8 cellular contexts compared by ENCODE assay signal in the genomic region with DNA sequence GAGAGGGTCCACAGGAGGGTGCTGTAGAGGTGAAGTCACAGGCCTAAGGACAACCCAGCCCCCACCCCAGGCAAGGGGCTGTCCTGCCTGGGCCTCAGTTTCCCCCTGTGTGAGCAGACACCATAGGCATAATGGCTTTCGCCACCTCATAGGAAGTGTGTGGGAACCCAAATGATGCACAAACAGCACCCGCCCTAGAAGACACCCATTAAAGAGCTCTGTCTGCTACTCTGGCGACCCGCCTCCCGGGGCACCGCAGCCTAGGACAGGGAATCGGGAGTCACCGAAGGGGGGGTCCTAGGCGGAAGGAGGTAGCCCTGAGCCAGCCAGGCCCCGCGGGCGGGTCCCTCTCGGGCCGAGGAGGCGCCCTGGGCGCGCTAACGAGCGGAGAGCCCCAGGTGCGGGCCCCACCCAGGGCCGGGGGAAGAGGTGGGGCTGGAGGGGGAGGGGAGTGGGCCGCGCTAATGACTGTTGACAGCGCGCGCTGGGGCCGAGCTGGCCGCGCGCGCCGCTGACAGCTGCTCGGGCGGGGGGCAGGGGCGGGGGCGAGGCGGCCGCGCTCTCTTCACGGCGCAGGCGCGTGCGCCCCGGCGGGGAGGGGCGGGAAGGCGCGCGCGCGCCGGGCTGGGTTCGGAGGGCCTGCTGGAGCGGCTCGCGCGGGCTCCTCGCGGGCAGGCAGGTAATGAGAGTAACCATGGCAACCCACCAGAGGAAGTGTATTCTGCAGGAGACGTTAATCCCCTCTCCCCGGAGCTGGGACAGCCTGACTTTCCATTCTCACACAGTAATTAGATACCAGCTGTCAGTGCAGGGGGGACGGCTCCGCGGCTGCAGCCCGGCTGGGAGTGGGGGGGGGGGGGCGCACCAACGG. TPM values are rescaled to one million over a fixed set of nuclear protein-coding genes. Genes with fewer than 3 reads are reported as not detected.
A peak's percentile ranks its signal among the peaks of the same experiment; 100 is the strongest.
DNase-seq lines count a peak whose midpoint lies in the region; ATAC-seq, FAIRE-seq and TF ChIP-seq lines count a peak whose summit lies in the region.

No MANE protein-coding gene starts in this region.

- no peak for TF ChIP-seq EP300 in K562 (IDR thresholded peaks at IDR 0.05; ENCODE audit: low read length)

- H3K4me3 Mint-ChIP-seq in GM23338, result peak overlapping the region; percentile 59

- H3K27ac ChIP-seq in GM23338 (ENCODE audit: low read depth) (no peak overlapping the region), K562 (ENCODE audit: extremely low read depth, low read depth, low read length) (peak overlapping the region; percentile 65; the same call in 2 of the 3 replicates), small intestine (ENCODE audit: low read depth in 1 of 2, low read length in 1 of 2) (peak overlapping the region; percentile 76 to 77)

- H3K9me1 ChIP-seq in K562 (ENCODE audit: control insufficient read depth, insufficient read depth, low read length), result no peaks in the 10 kb centered on the region

- H2AFZ ChIP-seq in GM23338 (peak overlapping the region; percentile 91), K562 (ENCODE audit: low read depth, low read length) (peak overlapping the region; percentile 61)

- 5% methylated on average over 22 of the region's 68 CpGs for WGBS in K562 (ENCODE audit: insufficient coverage, low coverage, missing lambda C conversion rate)
- 1 to 4% (median 3%) methylated on average over 21 to 67 of the region's 68 CpGs for WGBS in small intestine, 3 donors

- TF ChIP-seq POLR2A in K562 (conservative IDR thresholded peaks at IDR 0.05), result no peak

- FAIRE-seq in K562 (lab: Jason Lieb, UNC), result no peak
- no peak for FAIRE-seq in small intestine (lab: Jason Lieb, UNC)

- H3K27me3 Mint-ChIP-seq in GM23338 (ENCODE audit: insufficient read depth, low read depth, poor library complexity), result peaks cover 24% of the 10 kb centered on the region

- CTCF ChIA-PET in K562 (lab: Yijun Ruan, JAX; ENCODE audit: low intra/inter-chr PET ratio), result no interaction called here

- H3K9me2 ChIP-seq in GM23338 (ENCODE audit: insufficient read depth), result no peaks in the 10 kb centered on the region

- intact Hi-C loops in K562 (cut with micrococcal nuclease), result loop anchor here (1.0 to 5.0 kb wide), 2 partner anchors 45 to 96 kb away; no protein-coding TSS in a partner anchor

- DNase-seq in COR-L47 (lab: John Stamatoyannopoulos, UW), result peak; percentile 95
- DNase-seq in GM23338 (ENCODE audit: low spot score), result peak; percentile 97
- peak; percentile 100 for DNase-seq in NCI-H146 (lab: John Stamatoyannopoulos, UW)
- DNase-seq in T-helper 9 cell, result peak; percentile 72
- peak; percentile 90 to 96 (median 92) for DNase-seq in K562 (ENCODE audit: extremely low read depth in 1 of 4, low spot score in 3 of 4)
- DNase-seq in small intestine, result peak; percentile 70

- POLR2A ChIA-PET in K562 (lab: Yijun Ruan, JAX), result interaction anchor here (0.7 to 2.5 kb wide), 5 partner anchors 12 to 44 kb away, joined by 3 to 7 read pairs (median 4); no protein-coding TSS in a partner anchor

- no peaks in the 10 kb centered on the region for H3K79me2 ChIP-seq in GM23338 (replicated peaks; ENCODE audit: insufficient read depth)
- peaks cover 87% of the 10 kb centered on the region for H3K79me2 ChIP-seq in K562 (ENCODE audit: control insufficient read depth, insufficient read depth, low read length)

- ATAC-seq in GM23338, result peak; percentile 45
- ATAC-seq in K562, result peak; percentile 82
- ATAC-seq in HG02938 (IDR thresholded peaks at IDR 0.05; ENCODE audit: unreplicated experiment), result no peak

- no TSS peak for BruUV-seq in K562 (replicated peaks; lab: Mats Ljungman, UMichigan)

- H3K36me3 Mint-ChIP-seq in GM23338 (ENCODE audit: low read depth), result no peaks in the 10 kb centered on the region; the same call in 2 of the 3 replicates

- no peak overlapping the region for H3K27ac Mint-ChIP-seq in GM23338

- no peaks in the 10 kb centered on the region for H3K9me3 Mint-ChIP-seq in GM23338

- TF ChIP-seq RAD21 in K562 (CRISPR knock-in tag; conservative IDR thresholded peaks at IDR 0.05 in 1 of 2, IDR thresholded peaks at IDR 0.05 in 1 of 2), result peak in 1 of 2 experiments; percentile 18; a peak in 1 of 4 replicates

- H3K9me3 ChIP-seq in K562 (replicated peaks; ENCODE audit: control insufficient read depth, insufficient read depth, low read depth, low read length), result no peaks in the 10 kb centered on the region
- H3K9me3 ChIP-seq in iPS-18c (ENCODE audit: control insufficient read depth, insufficient read depth, low read length), result no peaks in the 10 kb centered on the region
- no peaks in the 10 kb centered on the region for H3K9me3 ChIP-seq in small intestine (ENCODE audit: control insufficient read depth, low read depth)

- peak overlapping the region; percentile 45 to 75 for H3K9ac ChIP-seq in K562 (ENCODE audit: insufficient read depth in 1 of 2, low read depth in 2 of 2, low read length in 2 of 2)

- H3K4me1 Mint-ChIP-seq in GM23338, result peaks cover 38% of the 10 kb centered on the region

- H4K20me1 ChIP-seq in GM23338 (replicated peaks; ENCODE audit: insufficient read depth) (peaks cover 20% of the 10 kb centered on the region), K562 (replicated peaks; ENCODE audit: control insufficient read depth, insufficient read depth, low read length) (no peaks in the 10 kb centered on the region)

- H3K4me3 ChIP-seq in GM23338 (peak overlapping the region; percentile 81), K562 (peak overlapping the region; percentile 37; the same call in 1 of the 2 replicates), iPS-18c (ENCODE audit: insufficient read depth, low read depth, low read length) (peak overlapping the region; percentile 49), small intestine (ENCODE audit: low read depth in 1 of 2, low read length in 2 of 2) (peak overlapping the region; percentile 47 to 65)

- H3K4me1 ChIP-seq in GM23338 (ENCODE audit: insufficient read depth) (peaks cover 44% of the 10 kb centered on the region), K562 (replicated peaks in 1 of 2; ENCODE audit: control insufficient read depth in 2 of 2, insufficient read depth in 2 of 2, low read length in 2 of 2) (peaks cover 54 to 65% of the 10 kb centered on the region in 2 experiments), small intestine (ENCODE audit: control insufficient read depth in 2 of 2, insufficient read depth in 1 of 2, low read depth in 1 of 2, low read length in 1 of 2) (peaks cover 4 to 10% of the 10 kb centered on the region in 2 donors)

- peaks cover 41% of the 10 kb centered on the region for H3F3A ChIP-seq in GM23338 (replicated peaks; ENCODE audit: low read depth)

- peaks cover 37% of the 10 kb centered on the region for H3K27me3 ChIP-seq in GM23338 (ENCODE audit: insufficient read depth)
- H3K27me3 ChIP-seq in K562 (ENCODE audit: control insufficient read depth in 2 of 2, insufficient read depth in 2 of 2, low read length in 2 of 2), result no peaks in the 10 kb centered on the region
- no peaks in the 10 kb centered on the region for H3K27me3 ChIP-seq in small intestine (ENCODE audit: control insufficient read depth in 2 of 2, insufficient read depth in 2 of 2, low read length in 2 of 2)

- in situ Hi-C loops in K562 (cut with MboI), result no loop called here

- H3K4me2 ChIP-seq in GM23338 (peak overlapping the region; percentile 99), K562 (ENCODE audit: insufficient read depth, low read length) (peak overlapping the region; percentile 73)

- H3K36me3 ChIP-seq in GM23338 (ENCODE audit: insufficient read depth) (no peaks in the 10 kb centered on the region), K562 (ENCODE audit: control insufficient read depth, insufficient read depth, low read length) (peaks cover 28% of the 10 kb centered on the region; the same call in 2 of the 3 replicates), small intestine (ENCODE audit: control insufficient read depth in 2 of 2, insufficient read depth in 2 of 2, low read length in 2 of 2) (no peaks in the 10 kb centered on the region)

- 0 out of 4 replicates have a peak, but pooled peaks of 1 of the 2 experiments have one; percentile 16 for TF ChIP-seq CTCF in GM23338 (conservative IDR thresholded peaks at IDR 0.05; ENCODE audit: low read depth in 2 of 2)
- TF ChIP-seq CTCF in K562 (IDR thresholded peaks at IDR 0.05 in 2 of 3, conservative IDR thresholded peaks at IDR 0.05 in 1 of 3; ENCODE audit: insufficient read depth in 2 of 3, low read depth in 1 of 3, low read length in 3 of 3), result peak in 1 of 3 experiments; percentile 0; a peak in 1 of 6 replicates

TF ChIP-seq in GM23338, 12 proteins besides CTCF, POLR2A, EP300 and RAD21 (continues in another document):
- no peak for TF ChIP-seq EZH2phosphoT487 (IDR thresholded peaks at IDR 0.05; ENCODE audit: unreplicated experiment)
- no peak for TF ChIP-seq STAT1 (IDR thresholded peaks at IDR 0.05; ENCODE audit: unreplicated experiment)
- TF ChIP-seq ZNF114 (CRISPR knock-in tag; IDR thresholded peaks at IDR 0.05), result no peak
- TF ChIP-seq NANOG (IDR thresholded peaks at IDR 0.05; ENCODE audit: borderline replicate concordance), result no peak

TF ChIP-seq in K562, 482 proteins besides CTCF, POLR2A, EP300 and RAD21 (continues in another document):
- no peak for TF ChIP-seq ASH1L (IDR thresholded peaks at IDR 0.05; ENCODE audit: borderline replicate concordance, low read depth, partially characterized antibody)
- TF ChIP-seq MEIS2 (IDR thresholded peaks at IDR 0.05; ENCODE audit: partially characterized antibody), result peak; percentile 47

RNA-seq across cellular contexts. Expression of gene NOL4L, which starts 48.9 kb away (rescaled TPM):
- total RNA-seq in GM23338 (2014; rRNA removed; shearing (Covaris generic)), result 32.8 and 38.8 TPM in 2 replicates
- polyA plus RNA-seq in GM23338 (2016; fragmentation: Nextera tagmentation; extraction: Ambion mirVana), result 36.7 and 39.2 TPM in 2 replicates
- total RNA-seq in K562 (2011; cell fraction: chromatin; rRNA removed; ENCODE audit: low replicate concordance), result 83.7 and 101 TPM in 2 replicates
- total RNA-seq in K562 (2011; cell fraction: nucleolus; rRNA removed), result 37.2 and 38.4 TPM in 2 replicates
- total RNA-seq in K562 (2011; cell fraction: nucleoplasm; rRNA removed), result 54.0 and 63.1 TPM in 2 replicates
- total RNA-seq in K562 (2014; rRNA removed), result 14.8 and 17.9 TPM in 2 replicates
- total RNA-seq in K562 (2014; rRNA removed; fragmentation: Illumina TruSeq; extraction: Trizol), result 9.7 and 10.6 TPM in 2 replicates
- total RNA-seq in K562 (2015; rRNA removed; fragmentation: Illumina TruSeq; extraction: Trizol), result 13.8 and 14.1 TPM in 2 replicates
- 33.2 and 36.2 TPM in 2 replicates for total RNA-seq in K562 (2021)
- polyA plus RNA-seq in K562 (2011; rRNA removed), result 11.6 and 15.4 TPM in 2 replicates
- 9.9 and 14.8 TPM in 2 replicates for polyA plus RNA-seq in K562 (2011; cell fraction: cytosol; rRNA removed)
- polyA plus RNA-seq in K562 (2011; cell fraction: nucleus; rRNA removed), result 42.8 and 74.6 TPM in 2 replicates
- 15.9 and 17.9 TPM in 2 replicates for polyA plus RNA-seq in K562 (2012)
- polyA plus RNA-seq in K562 (2014; fragmentation: Illumina TruSeq; extraction: Trizol), result 14.8 and 16.0 TPM in 2 replicates
- polyA plus RNA-seq in K562 (2014; fragmentation: Nextera tagmentation; extraction: Ambion mirVana), result 1 to 10 TPM; 5.1 to 6.6 TPM
- 13.6 and 15.9 TPM in 2 replicates for polyA plus RNA-seq in K562 (2014; rRNA removed)
- 10.1 and 11.5 TPM in 2 replicates for polyA minus RNA-seq in K562 (2011; rRNA and poly(A)+ RNA removed)
- polyA minus RNA-seq in K562 (2011; cell fraction: cytosol; rRNA and poly(A)+ RNA removed), result 15.5 and 25.2 TPM in 2 replicates
- polyA minus RNA-seq in K562 (2011; cell fraction: nucleus; rRNA and poly(A)+ RNA removed), result 17.2 and 19.1 TPM in 2 replicates
- polyA plus RNA-seq in small intestine, result 10 to 100 TPM; 16.0 to 30.4 (median 17.6) TPM
